1 cellular context compared by ENCODE assay signal in genomic region chr15:40301467-40302179, GRCh38.
TF ChIP-seq lines count a peak whose summit lies in the region.

No MANE protein-coding gene starts in this region.

TF ChIP-seq in SK-N-SH, 30 proteins besides CTCF, POLR2A, EP300 and RAD21 (continued from another document):
- no peak for TF ChIP-seq CHD2 (IDR thresholded peaks at IDR 0.05; ENCODE audit: low read length, partially characterized antibody)
- no peak for TF ChIP-seq MEF2A (IDR thresholded peaks at IDR 0.05; ENCODE audit: borderline replicate concordance, low read depth)
- peak; percentile 77 for TF ChIP-seq GATA2 (CRISPR knock-in tag; IDR thresholded peaks at IDR 0.05)
